Comparison of ENCODE assay signal across 28 cellular contexts in genomic region chr6:70130865-70131264, GRCh38.
DNase-seq lines count a peak whose midpoint lies in the region; ATAC-seq lines count a peak whose summit lies in the region.
"Had no signal": no experiment of that assay in that cellular context is flagged by ENCODE, and none has a peak within 500 bp of the region (broad histone marks: within the 10 kb centered on the region; RNA-seq: fewer than 3 reads in every experiment).

No MANE protein-coding gene starts in this region.

- H3K27me3 Mint-ChIP-seq in stimulated activated naive B cell treated with anti-CD40 and anti-IgM and Interleukin-4, amounts not matched to agents 10 μg/mL and 1 μg/mL and 100 μg/mL, for 72 hours = no peaks in the 10 kb centered on the region
- H3K27me3 Mint-ChIP-seq: activated CD4-positive, alpha-beta T cell treated with anti-CD3 and anti-CD28 coated beads, Interleukin-2, amount 10 ng/mL, durations not matched to agents 24 days and 14 days; activated CD8-positive, alpha-beta memory T cell treated with anti-CD3 and anti-CD28 coated beads, Interleukin-2, amount 10 ng/mL, durations not matched to agents 7 days and 5 days had no signal

- H3K4me3 Mint-ChIP-seq in stimulated activated naive B cell treated with anti-CD40 and anti-IgM and Interleukin-4, amounts not matched to agents 10 μg/mL and 1 μg/mL and 100 μg/mL, for 72 hours = no peak overlapping the region
- H3K4me3 Mint-ChIP-seq: activated CD4-positive, alpha-beta T cell treated with anti-CD3 and anti-CD28 coated beads, Interleukin-2, amount 10 ng/mL, durations not matched to agents 24 days and 14 days; activated CD8-positive, alpha-beta memory T cell treated with anti-CD3 and anti-CD28 coated beads, Interleukin-2, amount 10 ng/mL, durations not matched to agents 7 days and 5 days; activated naive CD4-positive, alpha-beta T cell treated with anti-CD3 and anti-CD28 coated beads, Interleukin-2, amount 50 U/mL, for 24 hours; CD4-positive, alpha-beta T cell; endodermal cell had no signal

- no peaks in the 10 kb centered on the region for H3K9me3 Mint-ChIP-seq in stimulated activated naive B cell treated with anti-CD40 and anti-IgM and Interleukin-4, amounts not matched to agents 10 μg/mL and 1 μg/mL and 100 μg/mL, for 72 hours
- H3K9me3 Mint-ChIP-seq: activated CD4-positive, alpha-beta T cell treated with anti-CD3 and anti-CD28 coated beads, Interleukin-2, amount 10 ng/mL, durations not matched to agents 24 days and 14 days; activated naive CD4-positive, alpha-beta T cell treated with anti-CD3 and anti-CD28 coated beads, Interleukin-2, amount 50 U/mL, for 24 hours; CD4-positive, alpha-beta T cell had no signal

- peaks cover 2 to 19% of the 10 kb centered on the region in 2 donors for H3K4me1 Mint-ChIP-seq in stimulated activated naive B cell treated with anti-CD40 and anti-IgM and Interleukin-4, amounts not matched to agents 10 μg/mL and 1 μg/mL and 100 μg/mL, for 72 hours
- H3K4me1 Mint-ChIP-seq: activated CD4-positive, alpha-beta T cell treated with anti-CD3 and anti-CD28 coated beads, Interleukin-2, amount 10 ng/mL, durations not matched to agents 24 days and 14 days; activated CD8-positive, alpha-beta memory T cell treated with anti-CD3 and anti-CD28 coated beads, Interleukin-2, amount 10 ng/mL, durations not matched to agents 7 days and 5 days; activated naive CD4-positive, alpha-beta T cell treated with anti-CD3 and anti-CD28 coated beads, Interleukin-2, amount 50 U/mL, for 24 hours had no signal

- H3K36me3 Mint-ChIP-seq in stimulated activated naive B cell treated with anti-CD40 and anti-IgM and Interleukin-4, amounts not matched to agents 10 μg/mL and 1 μg/mL and 100 μg/mL, for 72 hours = peaks cover 7 to 22% of the 10 kb centered on the region in 2 donors
- H3K36me3 Mint-ChIP-seq: activated CD8-positive, alpha-beta memory T cell treated with anti-CD3 and anti-CD28 coated beads, Interleukin-2, amount 10 ng/mL, durations not matched to agents 7 days and 5 days; activated naive CD4-positive, alpha-beta T cell treated with anti-CD3 and anti-CD28 coated beads, Interleukin-2, amount 50 U/mL, for 24 hours had no signal

- peak; percentile 12 for ATAC-seq in GM21528 (IDR thresholded peaks at IDR 0.05; ENCODE audit: low FRiP score, unreplicated experiment)
- peak; percentile 4 for ATAC-seq in HG03520 (IDR thresholded peaks at IDR 0.05; ENCODE audit: unreplicated experiment)
- ATAC-seq in stimulated activated naive B cell treated with anti-CD40 and anti-IgM and Interleukin-4, amounts not matched to agents 10 μg/mL and 1 μg/mL and 100 μg/mL, for 72 hours (replicated peaks) = peak; percentile 34 to 42
- ATAC-seq: activated CD8-positive, alpha-beta memory T cell treated with anti-CD3 and anti-CD28 coated beads, Interleukin-2, amount 10 ng/mL, durations not matched to agents 7 days and 5 days; gastrocnemius medialis; left lobe of liver; PC-3; Right ventricle myocardium inferior; upper lobe of right lung had no signal

- H3K27ac Mint-ChIP-seq in stimulated activated naive B cell treated with anti-CD40 and anti-IgM and Interleukin-4, amounts not matched to agents 10 μg/mL and 1 μg/mL and 100 μg/mL, for 72 hours = peak overlapping the region; percentile 44
- H3K27ac Mint-ChIP-seq: activated CD4-positive, alpha-beta T cell treated with anti-CD3 and anti-CD28 coated beads, Interleukin-2, amount 10 ng/mL, durations not matched to agents 24 days and 14 days; activated CD8-positive, alpha-beta memory T cell treated with anti-CD3 and anti-CD28 coated beads, Interleukin-2, amount 10 ng/mL, durations not matched to agents 7 days and 5 days; activated naive CD4-positive, alpha-beta T cell treated with anti-CD3 and anti-CD28 coated beads, Interleukin-2, amount 50 U/mL, for 24 hours; CD4-positive, alpha-beta T cell; endodermal cell had no signal

- DNase-seq in NOMO-1 treated with DMSO at 0.1 percent for 48 hours (lab: John Stamatoyannopoulos, UW; ENCODE audit: unreplicated experiment) (peak; percentile 12), NOMO-1 treated with dmso at 0.1 percent for 144 hours (lab: John Stamatoyannopoulos, UW; ENCODE audit: unreplicated experiment) (no peak), GF-D8 (lab: John Stamatoyannopoulos, UW) (no peak), NCI-H1417 (lab: John Stamatoyannopoulos, UW) (no peak)
- no peak for DNase-seq in stimulated activated naive B cell treated with anti-CD40 and anti-IgM and Interleukin-4, amounts not matched to agents 10 μg/mL and 1 μg/mL and 100 μg/mL, for 72 hours
- DNase-seq in activated T-cell treated with anti-CD3 and anti-CD28 coated beads, Interleukin-2, amount 50 U/mL, for 48 hours = no peak
- DNase-seq: activated CD4-positive, alpha-beta T cell treated with anti-CD3 and anti-CD28 coated beads, Interleukin-2, amount 10 ng/mL, durations not matched to agents 24 days and 14 days; activated CD8-positive, alpha-beta memory T cell treated with anti-CD3 and anti-CD28 coated beads, Interleukin-2, amount 10 ng/mL, durations not matched to agents 7 days and 5 days; aorta; CD4-positive, alpha-beta T cell; cortex of kidney; endodermal cell; gastrocnemius medialis; hippocampal formation; IMR-90; NCI-H1105; NCI-H2081 treated with DMSO at 0.1 percent for 48 hours; NCI-H446; PC-3; sigmoid colon; stimulated activated CD8-positive, alpha-beta memory T cell treated with anti-CD3 and anti-CD28 coated beads, Interleukin-4, amount 100 ng/mL, for 48 hours; upper lobe of right lung; WERI-Rb-1 had no signal
